ENCODE assay signal across 8 cellular contexts in the genomic region with DNA sequence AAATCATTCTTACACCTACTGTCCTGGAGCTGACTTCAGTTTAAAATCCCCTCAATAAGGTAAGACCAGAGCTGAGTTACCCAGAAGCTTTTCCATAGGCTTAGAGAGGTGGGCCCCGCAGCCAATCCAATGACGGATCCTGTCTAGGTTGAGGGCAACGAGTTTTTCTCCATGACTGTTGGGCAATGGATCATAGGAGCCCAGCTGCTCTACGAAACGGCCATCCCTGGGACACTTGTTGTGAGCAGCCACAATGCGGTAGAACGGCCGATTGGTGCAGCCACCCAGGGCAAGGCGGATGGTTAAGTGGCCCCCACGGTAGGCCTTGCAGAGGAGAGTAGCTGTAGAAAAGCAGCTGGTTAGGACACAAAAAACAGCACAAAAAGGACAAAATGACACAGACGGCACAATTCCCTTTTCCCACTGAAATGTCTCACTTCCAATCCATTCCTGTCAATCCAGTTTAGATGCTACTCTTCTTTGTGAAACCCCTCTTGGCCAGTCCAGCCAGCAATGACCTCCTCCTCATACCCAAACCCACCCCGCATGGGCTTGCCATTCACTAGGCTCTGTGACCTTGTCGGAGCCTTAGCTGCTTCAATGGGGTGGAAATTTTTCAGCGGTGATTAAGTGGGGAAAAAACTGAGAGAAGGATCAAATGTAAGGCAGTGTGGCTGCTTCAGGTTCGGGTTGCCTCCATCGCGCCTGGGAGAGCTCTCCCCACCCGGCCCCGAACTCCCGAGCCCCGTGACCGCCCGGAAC. TPM values are rescaled to one million over a fixed set of nuclear protein-coding genes. Genes with fewer than 3 reads are reported as not detected.
DNase-seq lines count a peak whose midpoint lies in the region; ATAC-seq and TF ChIP-seq lines count a peak whose summit lies in the region.

No MANE protein-coding gene starts in this region.

- H3K27me3 ChIP-seq in Loucy (ENCODE audit: insufficient read depth, low read length, poor library complexity, severe bottlenecking) (no peaks in the 10 kb centered on the region), brain microvascular endothelial cell (replicated peaks) (no peaks in the 10 kb centered on the region)

- peaks cover 8% of the 10 kb centered on the region for H4K20me1 ChIP-seq in Loucy (ENCODE audit: insufficient read depth, low read length, poor library complexity, severe bottlenecking)

- H3K36me3 ChIP-seq in Loucy (ENCODE audit: insufficient read depth, low read length) (no peaks in the 10 kb centered on the region), brain microvascular endothelial cell (replicated peaks) (no peaks in the 10 kb centered on the region)

- no peaks in the 10 kb centered on the region for H3K9me3 ChIP-seq in Loucy (ENCODE audit: insufficient read depth, low read depth, low read length)

- peak overlapping the region; percentile 81 for H3K4me3 ChIP-seq in Loucy (ENCODE audit: low read length, poor library complexity, severe bottlenecking)
- H3K4me3 ChIP-seq in brain microvascular endothelial cell (ENCODE audit: low read depth, low read length), result peak overlapping the region; percentile 98

- H3K9ac ChIP-seq in Loucy (ENCODE audit: low read depth, low read length, poor library complexity, severe bottlenecking), result peak overlapping the region; percentile 98

- H3K4me2 ChIP-seq in Loucy (ENCODE audit: low read depth, low read length, poor library complexity, severe bottlenecking), result peak overlapping the region; percentile 99

- H2AFZ ChIP-seq in Loucy (ENCODE audit: low read length), result peak overlapping the region; percentile 94

- in situ Hi-C loops in brain microvascular endothelial cell (cut with HindIII; ENCODE audit: low pct_ligation_motif_present, low sequenced_read_pairs), result no loop called here

- DNase-seq in 8988T (peak; percentile 39), brain microvascular endothelial cell (no peak), left lobe of liver (ENCODE audit: low spot score) (no peak), GDM1 (lab: John Stamatoyannopoulos, UW) (no peak), NCI-H2171 (lab: John Stamatoyannopoulos, UW) (no peak)

- peaks cover 63% of the 10 kb centered on the region for H3K79me2 ChIP-seq in Loucy (ENCODE audit: insufficient read depth, low read length)

- TF ChIP-seq CTCF in Loucy (conservative IDR thresholded peaks at IDR 0.05; ENCODE audit: low read length) (no peak), brain microvascular endothelial cell (IDR thresholded peaks at IDR 0.05; ENCODE audit: low read depth, low read length, missing control alignments) (no peak)

- peak overlapping the region; percentile 95 for H3K27ac ChIP-seq in brain microvascular endothelial cell
- peak overlapping the region; percentile 86 for H3K27ac ChIP-seq in temporal lobe (ENCODE audit: low read depth, low read length)

- no peaks in the 10 kb centered on the region; the same call in 1 of the 2 replicates for H3F3A ChIP-seq in Loucy (ENCODE audit: low read depth)

- ATAC-seq in GM19035 (IDR thresholded peaks at IDR 0.05; ENCODE audit: unreplicated experiment) (peak; percentile 36), left lobe of liver (peak; percentile 57)

- H3K9me2 ChIP-seq in Loucy (replicated peaks; ENCODE audit: low read depth, low read length), result no peaks in the 10 kb centered on the region

- H3K4me1 ChIP-seq in Loucy (ENCODE audit: insufficient read depth, low read length, poor library complexity, severe bottlenecking), result peaks cover 22% of the 10 kb centered on the region

RNA-seq across cellular contexts. Expression of gene MRPS16, which starts 0.6 kb away (rescaled TPM):
- total RNA-seq in left lobe of liver (53.6 TPM), temporal lobe (55.8 TPM)

RNA-seq across cellular contexts. Expression of gene DNAJC9, which starts 4.8 kb away (rescaled TPM):
- 5.8 TPM for total RNA-seq in left lobe of liver
- total RNA-seq in temporal lobe, result 44.5 TPM
